Comparison of ENCODE assay signal across 1 cellular context in the genomic region with DNA sequence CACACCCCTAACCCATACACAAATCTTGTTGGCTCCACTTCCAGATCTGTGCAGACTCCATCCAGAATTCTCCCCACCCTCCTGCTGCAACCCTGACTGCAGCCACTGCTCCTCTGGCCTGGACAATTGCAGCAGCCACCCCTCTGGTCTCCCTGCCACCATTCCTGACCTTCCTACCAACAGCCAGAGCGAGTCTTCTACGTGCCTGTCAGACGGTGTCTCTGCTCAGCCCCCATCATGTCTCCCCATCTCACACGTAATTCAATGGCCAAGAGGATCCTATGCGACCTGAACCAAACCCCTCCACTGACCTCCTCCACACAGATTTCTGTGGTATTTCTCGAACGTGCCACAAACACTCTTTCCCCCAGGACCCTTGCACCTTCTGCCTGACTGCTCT.
TF ChIP-seq lines count a peak whose summit lies in the region.

No MANE protein-coding gene starts in this region.

TF ChIP-seq in H1, 55 proteins besides CTCF, POLR2A, EP300 and RAD21:
- TF ChIP-seq NANOG (IDR thresholded peaks at IDR 0.05; ENCODE audit: insufficient read depth, low read depth, low read length, poor library complexity, severe bottlenecking) (no peak), ZNF274 (IDR thresholded peaks at IDR 0.05; ENCODE audit: borderline replicate concordance, extremely low read depth, low read length) (no peak), GTF2F1 (IDR thresholded peaks at IDR 0.05; ENCODE audit: borderline replicate concordance, low read depth, low read length) (no peak), KDM1A (IDR thresholded peaks at IDR 0.05; ENCODE audit: borderline replicate concordance, low read length) (no peak), KDM5A (IDR thresholded peaks at IDR 0.05; ENCODE audit: low read length) (no peak), RXRA (IDR thresholded peaks at IDR 0.05; ENCODE audit: insufficient read depth, low read depth, low read length) (no peak), SAP30 (IDR thresholded peaks at IDR 0.05; ENCODE audit: insufficient read depth, insufficient replicate concordance, low read length) (no peak), CHD7 (IDR thresholded peaks at IDR 0.05; ENCODE audit: insufficient replicate concordance, low read length) (no peak), SP4 (IDR thresholded peaks at IDR 0.05; ENCODE audit: low read length) (no peak), CBX5 (IDR thresholded peaks at IDR 0.05; ENCODE audit: low read depth, low read length) (no peak), PHF8 (conservative IDR thresholded peaks at IDR 0.05; ENCODE audit: low read depth, low read length) (no peak), SRF (IDR thresholded peaks at IDR 0.05; ENCODE audit: low read depth, low read length) (no peak), NRF1 (IDR thresholded peaks at IDR 0.05; ENCODE audit: low read depth, low read length) (no peak), HDAC6 (IDR thresholded peaks at IDR 0.05; ENCODE audit: low read depth, low read length) (no peak), JUN (IDR thresholded peaks at IDR 0.05; ENCODE audit: low read depth, low read length) (no peak), GABPA (IDR thresholded peaks at IDR 0.05; ENCODE audit: borderline replicate concordance, insufficient read depth, low read length) (no peak), YY1 (IDR thresholded peaks at IDR 0.05; ENCODE audit: low read depth, low read length) (no peak), KDM4A (IDR thresholded peaks at IDR 0.05; ENCODE audit: low read depth, low read length, severe bottlenecking) (no peak), CREB1 (IDR thresholded peaks at IDR 0.05) (no peak)
TF ChIP-seq in H1: peak in this region for 0.
